ENCODE assay signal across 15 cellular contexts in genomic region chr22:29332886-29333496, GRCh38. TPM values are rescaled to one million over a fixed set of nuclear protein-coding genes. Genes with fewer than 3 reads are reported as not detected.
"Had no signal": no experiment of that assay in that cellular context is flagged by ENCODE, and none has a peak within 500 bp of the region (broad histone marks: within the 10 kb centered on the region; RNA-seq: fewer than 3 reads in every experiment).

No MANE protein-coding gene starts in this region.

- H3K4me3 Mint-ChIP-seq: naive B cell, nephron had no signal

- H3K27me3 Mint-ChIP-seq: naive B cell had no signal

- H3K9me3 ChIP-seq: heart left ventricle, stomach had no signal

- H3K4me3 ChIP-seq: dorsolateral prefrontal cortex, heart left ventricle, stomach had no signal

- H3K9me3 Mint-ChIP-seq: naive B cell, nephron had no signal

- DNase-seq: cortex of kidney; dorsolateral prefrontal cortex; effector CD8-positive, alpha-beta T cell; heart left ventricle; hippocampal formation; mesendoderm; naive B cell; posterior cingulate gyrus; small intestine; stimulated activated CD4-positive, alpha-beta T cell treated with anti-CD3 and anti-CD28 coated beads, Interleukin-2, amount 100 ng/mL, for 48 hours; stomach; substantia nigra; trophoblast cell had no signal

- H3K27ac ChIP-seq: heart left ventricle, stomach had no signal

- ATAC-seq: heart left ventricle had no signal

- H3K27me3 ChIP-seq: dorsolateral prefrontal cortex, heart left ventricle, stomach had no signal

RNA-seq across cellular contexts. Expression of gene RASL10A, which starts 17.5 kb away (rescaled TPM):
- total RNA-seq: osteocyte had no signal
